In genomic region chr2:183059561-183059960, GRCh38 we compare ENCODE assay signal across 12 cellular contexts. TPM values are rescaled to one million over a fixed set of nuclear protein-coding genes. Genes with fewer than 3 reads are reported as not detected.
A peak's percentile ranks its signal among the peaks of the same experiment; 100 is the strongest.
DNase-seq lines count a peak whose midpoint lies in the region; ATAC-seq, FAIRE-seq and TF ChIP-seq lines count a peak whose summit lies in the region.
"Had no signal": no experiment of that assay in that cellular context is flagged by ENCODE, and none has a peak within 500 bp of the region (broad histone marks: within the 10 kb centered on the region; RNA-seq: fewer than 3 reads in every experiment).

No MANE protein-coding gene starts in this region.

- H3K27me3 Mint-ChIP-seq in CD14-positive monocyte (ENCODE audit: low read depth in 3 of 3) = peaks cover 43 to 69% (median 50%) of the 10 kb centered on the region in 3 donors

- peak; percentile 90 for FAIRE-seq in RCC 7860 (lab: Jason Lieb, UNC)
- FAIRE-seq in endothelial cell of umbilical vein (lab: Jason Lieb, UNC) = peak; percentile 66

- no peak overlapping the region for H3K4me2 ChIP-seq in endothelial cell of umbilical vein (ENCODE audit: insufficient read depth, low read length)

- peak; percentile 56 for DNase-seq in GM04503 (ENCODE audit: low read depth)
- peak; percentile 74 for DNase-seq in RCC 7860 (ENCODE audit: low spot score)
- DNase-seq in endothelial cell of umbilical vein (ENCODE audit: low read depth, low spot score) = peak; percentile 81
- peak; percentile 36 for DNase-seq in putamen (ENCODE audit: low spot score)
- no peak for DNase-seq in CD14-positive monocyte (ENCODE audit: low spot score)
- no peak for DNase-seq in iPS-NIHi11 (ENCODE audit: low spot score)
- DNase-seq: activated CD4-positive, alpha-beta T cell treated with anti-CD3 and anti-CD28 coated beads for 48 hours; amygdala; GDM1; Karpas-422 had no signal

- intact Hi-C loops in endothelial cell of umbilical vein (cut with micrococcal nuclease) (no loop called here), CD14-positive monocyte (cut with micrococcal nuclease) (no loop called here)

- no peak for TF ChIP-seq POLR2A in endothelial cell of umbilical vein (IDR thresholded peaks at IDR 0.05; ENCODE audit: low read depth, low read length)

- peak overlapping the region; percentile 36 for H2AFZ ChIP-seq in endothelial cell of umbilical vein (ENCODE audit: low read depth, low read length)

- dilution Hi-C loops in endothelial cell of umbilical vein (cut with MboI; ENCODE audit: extremely low pct_ligation_motif_present, low sequenced_read_pairs) = no loop called here

- no peaks in the 10 kb centered on the region for H3K79me2 ChIP-seq in endothelial cell of umbilical vein (ENCODE audit: control insufficient read depth, insufficient read depth, low read length)

- H3K9me3 Mint-ChIP-seq in CD14-positive monocyte = peaks cover 0 to 4% (median 1%) of the 10 kb centered on the region in 7 donors

- TF ChIP-seq CTCF in endothelial cell of umbilical vein (IDR thresholded peaks at IDR 0.05; ENCODE audit: extremely low read depth in 1 of 2, insufficient read depth in 1 of 2, low read depth in 1 of 2, low read length in 2 of 2) (no peak), CD14-positive monocyte (IDR thresholded peaks at IDR 0.05) (no peak)

- peaks cover 7% of the 10 kb centered on the region for H3K4me1 ChIP-seq in endothelial cell of umbilical vein (ENCODE audit: control insufficient read depth, extremely low read depth, insufficient read depth, low read length)

- POLR2A ChIA-PET in endothelial cell of umbilical vein (lab: Charles Lee) = no interaction called here

- peak overlapping the region in 1 of 2 donors; percentile 10 for H3K4me3 Mint-ChIP-seq in CD14-positive monocyte

- H3K27me3 ChIP-seq in endothelial cell of umbilical vein (ENCODE audit: control insufficient read depth in 2 of 2, insufficient read depth in 2 of 2, low read length in 2 of 2) = no peaks in the 10 kb centered on the region

- H4K20me1 ChIP-seq in endothelial cell of umbilical vein (replicated peaks; ENCODE audit: control insufficient read depth, extremely low read depth, insufficient read depth, low read length) = no peaks in the 10 kb centered on the region

- no TSS peak for BruUV-seq in endothelial cell of umbilical vein (replicated peaks; lab: Mats Ljungman, UMichigan)

- H3K36me3 Mint-ChIP-seq in CD14-positive monocyte = no peaks in the 10 kb centered on the region

- CTCF ChIA-PET in endothelial cell of umbilical vein (lab: Charles Lee) = interaction anchor here (1.0 to 1.4 kb wide), 3 partner anchors 8 to 19 kb away, joined by 3 to 5 read pairs (median 4); partner anchors contain the start of gene DUSP19

- peak overlapping the region; percentile 38 for H3K27ac ChIP-seq in endothelial cell of umbilical vein (ENCODE audit: insufficient read depth, low read depth, low read length)

- ATAC-seq in GM21390 (IDR thresholded peaks at IDR 0.05; ENCODE audit: unreplicated experiment) = no peak
- no peak for ATAC-seq in HG02884 (IDR thresholded peaks at IDR 0.05; ENCODE audit: unreplicated experiment)

- no peaks in the 10 kb centered on the region for H3K4me1 Mint-ChIP-seq in CD14-positive monocyte

- no peak overlapping the region for H3K9ac ChIP-seq in endothelial cell of umbilical vein (replicated peaks; ENCODE audit: extremely low read depth, insufficient read depth, low read length)

- no peaks in the 10 kb centered on the region for H3K36me3 ChIP-seq in endothelial cell of umbilical vein (ENCODE audit: control insufficient read depth in 2 of 2, extremely low read depth in 1 of 2, insufficient read depth in 2 of 2, low read length in 2 of 2)

- no peaks in the 10 kb centered on the region for H3K9me1 ChIP-seq in endothelial cell of umbilical vein (replicated peaks; ENCODE audit: control insufficient read depth, extremely low read depth, insufficient read depth, low read length)

- no peaks in the 10 kb centered on the region for H3K9me3 ChIP-seq in endothelial cell of umbilical vein (replicated peaks; ENCODE audit: control insufficient read depth, insufficient read depth, low read length)

- H3K4me3 ChIP-seq in endothelial cell of umbilical vein (replicated peaks in 1 of 3; ENCODE audit: insufficient read depth in 1 of 3, low read depth in 1 of 3, low read length in 3 of 3) = no peak overlapping the region

- H3K27ac Mint-ChIP-seq in CD14-positive monocyte = no peak overlapping the region

TF ChIP-seq in endothelial cell of umbilical vein, 7 proteins besides CTCF, POLR2A, EP300 and RAD21:
- peak; percentile 60 for TF ChIP-seq FOS (IDR thresholded peaks at IDR 0.05; ENCODE audit: borderline replicate concordance, insufficient read depth, low read length)
- TF ChIP-seq JUN (IDR thresholded peaks at IDR 0.05; ENCODE audit: borderline replicate concordance, insufficient read depth, insufficient read length, low read depth) = peak; percentile 39
- no peak for TF ChIP-seq MYC (IDR thresholded peaks at IDR 0.05; ENCODE audit: low read depth, low read length)

RNA-seq across cellular contexts. Expression of gene DUSP19, which starts 19.0 kb away (rescaled TPM):
- total RNA-seq in endothelial cell of umbilical vein = 1.7 and 1.9 TPM in 2 replicates
- polyA plus RNA-seq in endothelial cell of umbilical vein (0.53 and 0.69 TPM in 2 replicates), CD14-positive monocyte (under 1 TPM; 0.25 to 0.30 TPM)
- polyA plus RNA-seq in endothelial cell of umbilical vein (2011; cell fraction: cytosol; rRNA removed) = 0.59 and 0.92 TPM in 2 replicates
- polyA plus RNA-seq in endothelial cell of umbilical vein (2011; cell fraction: nucleus; rRNA removed) = 0.36 and 1.0 TPM in 2 replicates
- polyA plus RNA-seq in endothelial cell of umbilical vein (2012) = 0.74 and 0.75 TPM in 2 replicates
- 2.0 and 2.6 TPM in 2 replicates for polyA minus RNA-seq in endothelial cell of umbilical vein
- polyA minus RNA-seq in endothelial cell of umbilical vein (2011; cell fraction: cytosol; rRNA and poly(A)+ RNA removed) = 1.8 TPM
- polyA minus RNA-seq in endothelial cell of umbilical vein (2011; cell fraction: nucleus; rRNA and poly(A)+ RNA removed) = 0.29 and 0.91 TPM in 2 replicates

RNA-seq across cellular contexts. Expression of gene NCKAP1, which starts 21.3 kb away (rescaled TPM):
- total RNA-seq in endothelial cell of umbilical vein = 121 and 130 TPM in 2 replicates
- 46.8 and 49.4 TPM in 2 replicates for polyA plus RNA-seq in endothelial cell of umbilical vein
- polyA plus RNA-seq in endothelial cell of umbilical vein (2011; cell fraction: cytosol; rRNA removed) = 102 and 105 TPM in 2 replicates
- polyA plus RNA-seq in endothelial cell of umbilical vein (2011; cell fraction: nucleus; rRNA removed) = 85.7 and 104 TPM in 2 replicates
- polyA plus RNA-seq in endothelial cell of umbilical vein (2012) = 99.2 and 118 TPM in 2 replicates
- 84.8 and 95.2 TPM in 2 replicates for polyA minus RNA-seq in endothelial cell of umbilical vein
- polyA minus RNA-seq in endothelial cell of umbilical vein (2011; cell fraction: cytosol; rRNA and poly(A)+ RNA removed) = 37.5 TPM
- polyA minus RNA-seq in endothelial cell of umbilical vein (2011; cell fraction: nucleus; rRNA and poly(A)+ RNA removed) = 124 and 190 TPM in 2 replicates
- polyA plus RNA-seq in CD14-positive monocyte = not detected

Comparison
In these comparisons a context has a peak if more than half of its experiments do, and no peak if none do; other contexts are left out.
1. DNase-seq: peak in GM04503 (single experiment), RCC 7860 (single experiment), endothelial cell of umbilical vein (single experiment) and putamen (single experiment); none in CD14-positive monocyte (single experiment) and iPS-NIHi11 (single experiment).
2. RNA of gene NCKAP1, which starts 21.3 kb away (polyA plus RNA-seq): 46.8 to 118 TPM in endothelial cell of umbilical vein; not detected in CD14-positive monocyte; every median in the first group is over 10 times any median in the second.